ENCODE assay signal across 10 cellular contexts in genomic region chr4:118032691-118033090, GRCh38. TPM values are rescaled to one million over a fixed set of nuclear protein-coding genes. Genes with fewer than 3 reads are reported as not detected.
DNase-seq lines count a peak whose midpoint lies in the region; ATAC-seq and TF ChIP-seq lines count a peak whose summit lies in the region.
"Had no signal": no experiment of that assay in that cellular context is flagged by ENCODE, and none has a peak within 500 bp of the region (broad histone marks: within the 10 kb centered on the region; RNA-seq: fewer than 3 reads in every experiment).

No MANE protein-coding gene starts in this region.

- no CpG with 5 or more reads among the region's 2 CpGs for WGBS in mesendoderm (ENCODE audit: extremely low coverage, insufficient coverage, low lambda C conversion rate)

- no peaks in the 10 kb centered on the region for H3K36me3 ChIP-seq in Caco-2 (ENCODE audit: control insufficient read depth, insufficient read depth, low read length)
- no peaks in the 10 kb centered on the region for H3K36me3 ChIP-seq in adipocyte (ENCODE audit: control insufficient read depth, insufficient read depth, low read length, severe bottlenecking)
- no peaks in the 10 kb centered on the region for H3K36me3 ChIP-seq in mesendoderm (ENCODE audit: control insufficient read depth, insufficient read depth, low read length)
- H3K36me3 ChIP-seq: right atrium auricular region had no signal

- peaks cover 10% of the 10 kb centered on the region for H3K27me3 Mint-ChIP-seq in Caco-2 (ENCODE audit: insufficient read depth, unreplicated experiment)

- no peak overlapping the region for H3K27ac ChIP-seq in mesendoderm (ENCODE audit: low read depth, low read length)
- H3K27ac ChIP-seq: right atrium auricular region had no signal

- H3K4me1 ChIP-seq in Caco-2 (no peaks in the 10 kb centered on the region), adipocyte (ENCODE audit: control insufficient read depth, insufficient read depth, low read length) (no peaks in the 10 kb centered on the region), mesendoderm (ENCODE audit: control insufficient read depth, low read depth, low read length) (no peaks in the 10 kb centered on the region)

- ATAC-seq in HG03520 (IDR thresholded peaks at IDR 0.05; ENCODE audit: unreplicated experiment) (no peak), HG02938 (IDR thresholded peaks at IDR 0.05; ENCODE audit: unreplicated experiment) (no peak), sciatic nerve (no peak)

- H3K4me1 Mint-ChIP-seq in Caco-2 (ENCODE audit: low read depth, unreplicated experiment) = no peaks in the 10 kb centered on the region

- no TSS peak for BruUV-seq in Caco-2 (replicated peaks; lab: Mats Ljungman, UMichigan)

- H3K56ac ChIP-seq in mesendoderm (ENCODE audit: low read length) = no peak overlapping the region

- H3K4me3 ChIP-seq in Caco-2 (ENCODE audit: low read depth, low read length) (no peak overlapping the region), adipocyte (ENCODE audit: low read length) (no peak overlapping the region), mesendoderm (ENCODE audit: low read length) (no peak overlapping the region)

- H3K4me2 ChIP-seq in mesendoderm (ENCODE audit: low read length) = no peak overlapping the region

- TF ChIP-seq CTCF in Caco-2 (IDR thresholded peaks at IDR 0.05; ENCODE audit: insufficient read depth in 1 of 2, low read depth in 1 of 2, low read length in 1 of 2, severe bottlenecking in 1 of 2, unreplicated experiment in 1 of 2) = no peak

- H2BK120ac ChIP-seq in mesendoderm (ENCODE audit: low read depth, low read length) = no peak overlapping the region

- POLR2A ChIA-PET in Caco-2 (lab: Charles Lee) = no interaction called here

- no peaks in the 10 kb centered on the region for H3K79me1 ChIP-seq in mesendoderm (ENCODE audit: low read length)

- intact Hi-C loops in Caco-2 (cut with micrococcal nuclease; ENCODE audit: unreplicated experiment) (loop anchor here (10.0 kb wide), 1 partner anchor 588 kb away; no protein-coding TSS in a partner anchor), sciatic nerve (cut with DNase I) (no loop called here)

- no peak overlapping the region for H3K23ac ChIP-seq in mesendoderm (ENCODE audit: low read length)

- H4K8ac ChIP-seq in mesendoderm (ENCODE audit: low read depth, low read length) = no peak overlapping the region

- no peaks in the 10 kb centered on the region for H3K79me2 ChIP-seq in mesendoderm (ENCODE audit: control insufficient read depth, insufficient read depth, low read length)

- no peak overlapping the region for H2BK15ac ChIP-seq in mesendoderm (replicated peaks; ENCODE audit: low read depth)

- H2BK5ac ChIP-seq in mesendoderm (ENCODE audit: low read length) = no peak overlapping the region

- H3K27me3 ChIP-seq in Caco-2 (replicated peaks; ENCODE audit: control insufficient read depth, insufficient read depth, low read length) (peaks cover 2% of the 10 kb centered on the region; the same call in 1 of the 2 replicates), adipocyte (replicated peaks; ENCODE audit: control insufficient read depth, insufficient read depth, low read length) (peaks cover 39% of the 10 kb centered on the region), mesendoderm (ENCODE audit: insufficient read depth, low read length, poor library complexity) (no peaks in the 10 kb centered on the region)
- H3K27me3 ChIP-seq: right atrium auricular region had no signal

- CTCF ChIA-PET in Caco-2 (lab: Charles Lee) = no interaction called here

- H4K5ac ChIP-seq in mesendoderm (ENCODE audit: low read length) = no peak overlapping the region

- no peak overlapping the region for H2AK5ac ChIP-seq in mesendoderm (ENCODE audit: low read length)

- peak overlapping the region; percentile 51 for H3K4me3 Mint-ChIP-seq in Caco-2 (ENCODE audit: unreplicated experiment)

- H3K4ac ChIP-seq in mesendoderm (ENCODE audit: low read depth, low read length) = no peak overlapping the region

- H3K9ac ChIP-seq in adipocyte (ENCODE audit: low read length) (no peak overlapping the region), mesendoderm (ENCODE audit: low read length) (no peak overlapping the region)

- H3K36me3 Mint-ChIP-seq in Caco-2 (ENCODE audit: insufficient read depth, unreplicated experiment) = no peaks in the 10 kb centered on the region

- H3K27ac Mint-ChIP-seq in Caco-2 (ENCODE audit: unreplicated experiment) = no peak overlapping the region

- H3K9me3 ChIP-seq in Caco-2 = no peaks in the 10 kb centered on the region
- no peaks in the 10 kb centered on the region for H3K9me3 ChIP-seq in adipocyte (ENCODE audit: control insufficient read depth, low read length)
- H3K9me3 ChIP-seq: right atrium auricular region had no signal

- no peaks in the 10 kb centered on the region for H3K9me3 Mint-ChIP-seq in Caco-2 (ENCODE audit: unreplicated experiment)

- DNase-seq in Caco-2 (no peak), HT1080 (ENCODE audit: low read depth) (peak; percentile 68), adipocyte (ENCODE audit: low read depth) (peak; percentile 7), mesendoderm (peak; percentile 87), sciatic nerve (ENCODE audit: low spot score) (no peak)
- no peak for DNase-seq in activated CD4-positive, alpha-beta T cell treated with anti-CD3 and anti-CD28 coated beads, Interleukin-2, amount 50 U/mL, for 4 hours
- DNase-seq: NCI-H2107 had no signal

- no peak overlapping the region for H3K18ac ChIP-seq in mesendoderm (ENCODE audit: low read length)

RNA-seq across cellular contexts. Expression of gene NDST3, which starts 1.6 kb away (rescaled TPM):
- total RNA-seq in Caco-2 (2022) (not detected in 2 replicates), sciatic nerve (0.89 TPM)
- 0.59 and 0.60 TPM in 2 replicates for total RNA-seq in HT1080 (2014; rRNA removed; shearing (Covaris generic))
- polyA plus RNA-seq in HT1080 (2015; cell fraction: cytosol; rRNA removed) = 0.09 and 0.10 TPM in 2 replicates
- 0.07 and 0.12 TPM in 2 replicates for polyA plus RNA-seq in HT1080 (2015; cell fraction: nucleus; rRNA removed)
- 3.6 TPM for polyA plus RNA-seq in mesendoderm (2013, experiment 1 of 2)
- 3.3 TPM for polyA plus RNA-seq in mesendoderm (2013, experiment 2 of 2)

Comparison
In these comparisons a context has a peak if more than half of its experiments do, and no peak if none do; other contexts are left out.
1. DNase-seq: peak in HT1080 (single experiment), adipocyte (single experiment) and mesendoderm (single experiment); none in Caco-2 (0 of 2), sciatic nerve (single experiment) and activated CD4-positive, alpha-beta T cell treated with anti-CD3 and anti-CD28 coated beads, Interleukin-2, amount 50 U/mL, for 4 hours (0 of 2).